12 cellular contexts compared by ENCODE assay signal in the genomic region with DNA sequence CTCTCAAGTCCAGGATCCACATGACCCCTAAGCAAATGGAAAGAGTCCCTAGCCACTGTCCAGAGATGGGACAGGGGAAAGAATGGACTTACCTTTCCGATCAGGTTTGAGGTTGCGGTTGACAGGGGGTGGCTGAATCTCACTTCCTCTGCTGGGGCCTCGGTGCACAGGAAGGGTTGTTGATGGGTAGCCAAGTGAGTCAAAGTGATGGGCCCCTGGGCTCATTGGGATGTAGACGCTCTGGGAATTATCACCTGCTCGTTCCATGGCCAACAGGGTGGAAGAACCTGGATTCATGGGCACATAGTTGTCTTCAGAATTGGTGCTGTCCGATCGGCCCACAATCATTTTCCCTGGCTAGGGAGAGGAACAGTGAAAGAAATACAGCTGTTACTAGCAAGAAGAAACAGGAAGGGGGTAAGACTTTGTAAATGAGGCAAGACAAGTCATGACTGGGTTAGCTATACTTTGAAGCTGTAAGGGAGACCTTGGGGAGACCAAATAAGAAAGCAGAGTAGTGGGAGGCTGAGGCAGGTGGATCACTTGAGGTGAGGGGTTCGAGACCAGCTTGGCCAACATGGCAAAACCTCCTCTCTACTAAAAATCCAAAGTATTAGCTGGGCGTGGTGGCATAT. TPM values are rescaled to one million over a fixed set of nuclear protein-coding genes. Genes with fewer than 3 reads are reported as not detected.
A peak's percentile ranks its signal among the peaks of the same experiment; 100 is the strongest.
DNase-seq lines count a peak whose midpoint lies in the region; ATAC-seq lines count a peak whose summit lies in the region.
"Had no signal": no experiment of that assay in that cellular context is flagged by ENCODE, and none has a peak within 500 bp of the region (broad histone marks: within the 10 kb centered on the region; RNA-seq: fewer than 3 reads in every experiment).

No MANE protein-coding gene starts in this region.

- H3K27me3 ChIP-seq in MG63, result no peaks in the 10 kb centered on the region

- H3K9me3 Mint-ChIP-seq in activated CD4-positive, alpha-beta T cell treated with anti-CD3 and anti-CD28 coated beads for 36 hours (ENCODE audit: low read depth), result no peaks in the 10 kb centered on the region

- peaks cover 4% of the 10 kb centered on the region for H3K36me3 Mint-ChIP-seq in activated CD4-positive, alpha-beta T cell treated with anti-CD3 and anti-CD28 coated beads for 36 hours (ENCODE audit: low read depth)

- H3K36me3 ChIP-seq in MG63, result no peaks in the 10 kb centered on the region

- no peak for ATAC-seq in activated CD4-positive, alpha-beta T cell treated with anti-CD3 and anti-CD28 coated beads for 36 hours
- ATAC-seq in GM21447 (IDR thresholded peaks at IDR 0.05; ENCODE audit: unreplicated experiment) (peak; percentile 77), HG03108 (IDR thresholded peaks at IDR 0.05; ENCODE audit: unreplicated experiment) (peak; percentile 65), left lobe of liver (no peak)
- ATAC-seq: HepG2, psoas muscle had no signal

- H3K4me3 Mint-ChIP-seq in activated CD4-positive, alpha-beta T cell treated with anti-CD3 and anti-CD28 coated beads for 36 hours, result no peak overlapping the region

- intact Hi-C loops in activated CD4-positive, alpha-beta T cell treated with anti-CD3 and anti-CD28 coated beads for 36 hours (cut with DNase I, micrococcal nuclease), result no loop called here

- DNase-seq in activated CD4-positive, alpha-beta T cell treated with anti-CD3 and anti-CD28 coated beads for 36 hours, result no peak
- DNase-seq in activated CD4-positive, alpha-beta T cell treated with anti-CD3 and anti-CD28 coated beads, Interleukin-2, amount 50 U/mL, for 48 hours, result no peak
- peak; percentile 27 for DNase-seq in left lobe of liver (ENCODE audit: low spot score)
- DNase-seq in MG63, result no peak
- DNase-seq in NK-92 treated with Interleukin-12 subunit alpha and Interleukin-12 subunit beta, amount 100 ng/mL, for 24 hours (lab: John Stamatoyannopoulos, UW), result no peak
- no peak for DNase-seq in activated T-cell treated with anti-CD3 and anti-CD28 coated beads for 4 hours
- DNase-seq: 8988T, NCI-H748 treated with DMSO at 0.1 percent for 48 hours, psoas muscle had no signal

- peaks cover 34% of the 10 kb centered on the region for H3K4me1 Mint-ChIP-seq in activated CD4-positive, alpha-beta T cell treated with anti-CD3 and anti-CD28 coated beads for 36 hours

- no peaks in the 10 kb centered on the region for H3K9me3 ChIP-seq in MG63
- H3K9me3 ChIP-seq: psoas muscle had no signal

- CTCF ChIA-PET in activated CD4-positive, alpha-beta T cell treated with anti-CD3 and anti-CD28 coated beads for 36 hours (lab: Charles Lee), result interaction anchor here (0.6 kb wide), 1 partner anchor 690 kb away, joined by 3 read pairs; no protein-coding TSS in a partner anchor

- H3K27me3 Mint-ChIP-seq in activated CD4-positive, alpha-beta T cell treated with anti-CD3 and anti-CD28 coated beads for 36 hours, result no peaks in the 10 kb centered on the region

- POLR2A ChIA-PET in activated CD4-positive, alpha-beta T cell treated with anti-CD3 and anti-CD28 coated beads for 36 hours (lab: Charles Lee), result no interaction called here

- peak overlapping the region; percentile 10 for H3K27ac Mint-ChIP-seq in activated CD4-positive, alpha-beta T cell treated with anti-CD3 and anti-CD28 coated beads for 36 hours

- no peak overlapping the region for H3K4me3 ChIP-seq in MG63
- H3K4me3 ChIP-seq: psoas muscle had no signal

RNA-seq across cellular contexts. Expression of gene USP35, which starts 34.7 kb away (rescaled TPM):
- 1 to 10 TPM; 9.2 to 9.8 TPM for total RNA-seq in activated CD4-positive, alpha-beta T cell treated with anti-CD3 and anti-CD28 coated beads for 36 hours
- 7.8 TPM for total RNA-seq in left lobe of liver
- total RNA-seq in MG63 (2014; rRNA removed; shearing (Covaris generic); ENCODE audit: low replicate concordance), result 3.9 and 4.5 TPM in 2 replicates

RNA-seq across cellular contexts. Expression of gene KCTD21, which starts 35.0 kb away (rescaled TPM):
- 1 to 10 TPM; 9.0 to 9.8 TPM for total RNA-seq in activated CD4-positive, alpha-beta T cell treated with anti-CD3 and anti-CD28 coated beads for 36 hours
- total RNA-seq in left lobe of liver, result 12.5 TPM
- 1.7 and 4.3 TPM in 2 replicates for total RNA-seq in MG63 (2014; rRNA removed; shearing (Covaris generic); ENCODE audit: low replicate concordance)

Comparison
In these comparisons a context has a peak if more than half of its experiments do, and no peak if none do; other contexts are left out.
1. ATAC-seq: peak in GM21447 (single experiment) and HG03108 (single experiment); none in activated CD4-positive, alpha-beta T cell treated with anti-CD3 and anti-CD28 coated beads for 36 hours (single experiment) and left lobe of liver (single experiment).